22 cellular contexts compared by ENCODE assay signal in genomic region chr1:44634790-44635189, GRCh38. TPM values are rescaled to one million over a fixed set of nuclear protein-coding genes. Genes with fewer than 3 reads are reported as not detected.
DNase-seq lines count a peak whose midpoint lies in the region; ATAC-seq and TF ChIP-seq lines count a peak whose summit lies in the region.
"Had no signal": no experiment of that assay in that cellular context is flagged by ENCODE, and none has a peak within 500 bp of the region (broad histone marks: within the 10 kb centered on the region; RNA-seq: fewer than 3 reads in every experiment).

No MANE protein-coding gene starts in this region.

- POLR2A ChIA-PET in T-cell (lab: Charles Lee), result interaction anchor here in 1 of 2 donors (0.5 kb wide), 1 partner anchor 1705 kb away, joined by 5 read pairs; no protein-coding TSS in a partner anchor

- no peaks in the 10 kb centered on the region for H3K9me3 ChIP-seq in hepatocyte (ENCODE audit: low read depth)
- H3K9me3 ChIP-seq: gastroesophageal sphincter, Peyer's patch, SJCRH30, upper lobe of left lung had no signal

- peaks cover 27% of the 10 kb centered on the region for H3K79me2 ChIP-seq in hepatocyte

- H3K36me3 Mint-ChIP-seq in stimulated activated naive CD8-positive, alpha-beta T cell treated with anti-CD3 and anti-CD28 coated beads, Interleukin-15, Interleukin-2, amounts not matched to agents 100 ng/mL and 50 ng/mL, for 24 hours (ENCODE audit: low read depth), result peaks cover 52% of the 10 kb centered on the region
- H3K36me3 Mint-ChIP-seq in T-cell (peaks cover 38% of the 10 kb centered on the region), memory B cell (peaks cover 31% of the 10 kb centered on the region), type B pancreatic cell (peaks cover 28% of the 10 kb centered on the region)

- 89% methylated on average over 3 of the region's 3 CpGs for WGBS in hepatocyte (ENCODE audit: low lambda C conversion rate, missing lambda C conversion rate)

- H3K4me1 Mint-ChIP-seq in stimulated activated naive CD8-positive, alpha-beta T cell treated with anti-CD3 and anti-CD28 coated beads, Interleukin-15, Interleukin-2, amounts not matched to agents 100 ng/mL and 50 ng/mL, for 24 hours (ENCODE audit: low read depth), result peaks cover 40% of the 10 kb centered on the region
- peaks cover 52% of the 10 kb centered on the region for H3K4me1 Mint-ChIP-seq in stimulated activated naive CD8-positive, alpha-beta T cell treated with anti-CD3 and anti-CD28 coated beads, Interleukin-15, amount 100 ng/mL, for 72 hours
- H3K4me1 Mint-ChIP-seq in T-cell (peaks cover 42 to 55% (median 50%) of the 10 kb centered on the region in 3 donors), memory B cell (peaks cover 37% of the 10 kb centered on the region), type B pancreatic cell (ENCODE audit: unreplicated experiment) (peaks cover 41% of the 10 kb centered on the region)

- H3K27me3 ChIP-seq in hepatocyte, result no peaks in the 10 kb centered on the region
- H3K27me3 ChIP-seq: gastroesophageal sphincter, Peyer's patch, SJCRH30, upper lobe of left lung had no signal

- no peak overlapping the region for H3K4me2 ChIP-seq in hepatocyte

- peak overlapping the region; percentile 63 for H3K27ac Mint-ChIP-seq in stimulated activated naive CD8-positive, alpha-beta T cell treated with anti-CD3 and anti-CD28 coated beads, Interleukin-15, Interleukin-2, amounts not matched to agents 100 ng/mL and 50 ng/mL, for 24 hours
- H3K27ac Mint-ChIP-seq in stimulated activated naive CD8-positive, alpha-beta T cell treated with anti-CD3 and anti-CD28 coated beads, Interleukin-15, amount 100 ng/mL, for 72 hours, result no peak overlapping the region
- H3K27ac Mint-ChIP-seq in T-cell (peak overlapping the region; percentile 5 to 41), memory B cell (peak overlapping the region; percentile 91), type B pancreatic cell (peak overlapping the region; percentile 43)
- H3K27ac Mint-ChIP-seq: mesothelial cell of epicardium had no signal

- H3K27ac ChIP-seq in hepatocyte, result no peak overlapping the region
- H3K27ac ChIP-seq: gastroesophageal sphincter, Peyer's patch, SJCRH30, upper lobe of left lung had no signal

- no peaks in the 10 kb centered on the region for H4K20me1 ChIP-seq in hepatocyte (ENCODE audit: insufficient read depth, poor library complexity, severe bottlenecking)

- H3K27me3 Mint-ChIP-seq in stimulated activated naive CD8-positive, alpha-beta T cell treated with anti-CD3 and anti-CD28 coated beads, Interleukin-15, Interleukin-2, amounts not matched to agents 100 ng/mL and 50 ng/mL, for 24 hours, result no peaks in the 10 kb centered on the region
- H3K27me3 Mint-ChIP-seq in stimulated activated naive CD8-positive, alpha-beta T cell treated with anti-CD3 and anti-CD28 coated beads, Interleukin-15, amount 100 ng/mL, for 72 hours, result no peaks in the 10 kb centered on the region
- no peaks in the 10 kb centered on the region for H3K27me3 Mint-ChIP-seq in T-cell
- H3K27me3 Mint-ChIP-seq in memory B cell, result no peaks in the 10 kb centered on the region
- no peaks in the 10 kb centered on the region for H3K27me3 Mint-ChIP-seq in type B pancreatic cell
- H3K27me3 Mint-ChIP-seq: dendritic cell treated with granulocyte-macrophage colony-stimulating factor and Interleukin-4, amounts not matched to agents 40 ng/mL and 50 ng/mL, for 4 days had no signal

- ATAC-seq in stimulated activated naive CD8-positive, alpha-beta T cell treated with anti-CD3 and anti-CD28 coated beads, Interleukin-15, amount 100 ng/mL, for 72 hours, result no peak
- ATAC-seq in T-cell (replicated peaks in 1 of 4) (no peak), memory B cell (ENCODE audit: low read depth) (no peak), GM18858 (IDR thresholded peaks at IDR 0.05; ENCODE audit: unreplicated experiment) (no peak)
- ATAC-seq: gastroesophageal sphincter, left ventricle myocardium superior had no signal

- no peak for DNase-seq in stimulated activated naive CD8-positive, alpha-beta T cell treated with anti-CD3 and anti-CD28 coated beads, Interleukin-15, amount 100 ng/mL, for 72 hours
- DNase-seq in T-cell, result no peak
- DNase-seq in memory B cell (ENCODE audit: low spot score in 2 of 2), result no peak
- no peak for DNase-seq in type B pancreatic cell (ENCODE audit: extremely low spot score, unreplicated experiment)
- no peak for DNase-seq in hepatocyte (ENCODE audit: low spot score)
- no peak for DNase-seq in C1 segment of cervical spinal cord (lab: John Stamatoyannopoulos, UW)
- DNase-seq: activated CD4-positive, alpha-beta T cell treated with anti-CD3 and anti-CD28 coated beads for 4 hours; activated effector memory CD4-positive, alpha-beta T cell treated with Interleukin-2 at 50 U/mL for 16 hours; DMS79 treated with DMSO at 0.1 percent for 48 hours; Karpas-422; left ventricle myocardium superior; NCI-H2171; Peyer's patch; SJCRH30; stimulated activated CD4-positive, alpha-beta T cell treated with anti-CD3 and anti-CD28 coated beads, Interleukin-15, amount 100 ng/mL, for 24 hours; T-helper 1 cell; upper lobe of left lung had no signal

- no peaks in the 10 kb centered on the region for H3K9me2 ChIP-seq in hepatocyte (replicated peaks; ENCODE audit: insufficient read depth)

- peaks cover 4% of the 10 kb centered on the region for H3K9me3 Mint-ChIP-seq in stimulated activated naive CD8-positive, alpha-beta T cell treated with anti-CD3 and anti-CD28 coated beads, Interleukin-15, Interleukin-2, amounts not matched to agents 100 ng/mL and 50 ng/mL, for 24 hours
- peaks cover 8% of the 10 kb centered on the region in 2 donors for H3K9me3 Mint-ChIP-seq in stimulated activated naive CD8-positive, alpha-beta T cell treated with anti-CD3 and anti-CD28 coated beads, Interleukin-15, amount 100 ng/mL, for 72 hours
- H3K9me3 Mint-ChIP-seq in T-cell (no peaks in the 10 kb centered on the region), memory B cell (no peaks in the 10 kb centered on the region), type B pancreatic cell (no peaks in the 10 kb centered on the region)
- H3K9me3 Mint-ChIP-seq: dendritic cell treated with granulocyte-macrophage colony-stimulating factor and Interleukin-4, amounts not matched to agents 40 ng/mL and 50 ng/mL, for 4 days; mesothelial cell of epicardium had no signal

- H2AFZ ChIP-seq in hepatocyte, result no peak overlapping the region

- no peak overlapping the region for H3K4me3 Mint-ChIP-seq in stimulated activated naive CD8-positive, alpha-beta T cell treated with anti-CD3 and anti-CD28 coated beads, Interleukin-15, Interleukin-2, amounts not matched to agents 100 ng/mL and 50 ng/mL, for 24 hours
- H3K4me3 Mint-ChIP-seq in stimulated activated naive CD8-positive, alpha-beta T cell treated with anti-CD3 and anti-CD28 coated beads, Interleukin-15, amount 100 ng/mL, for 72 hours, result no peak overlapping the region
- H3K4me3 Mint-ChIP-seq in T-cell (no peak overlapping the region), memory B cell (no peak overlapping the region), type B pancreatic cell (peak overlapping the region; percentile 22)
- H3K4me3 Mint-ChIP-seq: dendritic cell treated with granulocyte-macrophage colony-stimulating factor and Interleukin-4, amounts not matched to agents 40 ng/mL and 50 ng/mL, for 4 days; mesothelial cell of epicardium had no signal

- TF ChIP-seq CTCF in type B pancreatic cell (conservative IDR thresholded peaks at IDR 0.05) (no peak), hepatocyte (IDR thresholded peaks at IDR 0.05; ENCODE audit: poor library complexity) (no peak)

- peaks cover 11% of the 10 kb centered on the region for H3K4me1 ChIP-seq in hepatocyte (ENCODE audit: insufficient read depth)

- H3K4me3 ChIP-seq in hepatocyte, result no peak overlapping the region
- H3K4me3 ChIP-seq: gastroesophageal sphincter, Peyer's patch, SJCRH30, upper lobe of left lung had no signal

- CTCF ChIA-PET in T-cell (lab: Charles Lee), result interaction anchor here in 1 of 2 donors (1.1 to 1.4 kb wide), 2 partner anchors 18 to 39 kb away, joined by 3 to 5 read pairs; partner anchors contain the start of gene TMEM53

- H3K36me3 ChIP-seq in hepatocyte (replicated peaks; ENCODE audit: insufficient read depth, low read depth), result no peaks in the 10 kb centered on the region

RNA-seq across cellular contexts. Expression of gene TMEM53, which starts 39.5 kb away (rescaled TPM):
- 1 to 10 TPM; 1.1 to 2.8 (median 2.2) TPM for total RNA-seq in T-cell
- 6.6 and 9.1 TPM in 2 replicates for total RNA-seq in type B pancreatic cell (ENCODE audit: low replicate concordance)
- total RNA-seq in hepatocyte, result 6.9 and 11.7 TPM in 2 replicates
- 27.5 and 37.4 TPM in 2 replicates for polyA plus RNA-seq in hepatocyte

RNA-seq across cellular contexts. Expression of gene ARMH1, which starts 39.7 kb away (rescaled TPM):
- total RNA-seq in T-cell (100 to 1,000 TPM in 1 of 5 donors, 10 to 100 TPM in 4; 49.5 to 102 (median 89.7) TPM), type B pancreatic cell (ENCODE audit: low replicate concordance) (5.5 and 11.6 TPM in 2 replicates), hepatocyte (1.2 and 3.1 TPM in 2 replicates)
- polyA plus RNA-seq in hepatocyte, result 6.1 and 6.3 TPM in 2 replicates
- total RNA-seq: SJCRH30 had no signal

Comparison
In these comparisons a context has a peak if more than half of its experiments do, and no peak if none do; other contexts are left out.
1. H3K27ac Mint-ChIP-seq: peak in stimulated activated naive CD8-positive, alpha-beta T cell treated with anti-CD3 and anti-CD28 coated beads, Interleukin-15, Interleukin-2, amounts not matched to agents 100 ng/mL and 50 ng/mL, for 24 hours (single experiment), T-cell (2 of 2), memory B cell (single experiment) and type B pancreatic cell (single experiment); none in stimulated activated naive CD8-positive, alpha-beta T cell treated with anti-CD3 and anti-CD28 coated beads, Interleukin-15, amount 100 ng/mL, for 72 hours (0 of 2).